20 cellular contexts compared by ENCODE assay signal in the genomic region with DNA sequence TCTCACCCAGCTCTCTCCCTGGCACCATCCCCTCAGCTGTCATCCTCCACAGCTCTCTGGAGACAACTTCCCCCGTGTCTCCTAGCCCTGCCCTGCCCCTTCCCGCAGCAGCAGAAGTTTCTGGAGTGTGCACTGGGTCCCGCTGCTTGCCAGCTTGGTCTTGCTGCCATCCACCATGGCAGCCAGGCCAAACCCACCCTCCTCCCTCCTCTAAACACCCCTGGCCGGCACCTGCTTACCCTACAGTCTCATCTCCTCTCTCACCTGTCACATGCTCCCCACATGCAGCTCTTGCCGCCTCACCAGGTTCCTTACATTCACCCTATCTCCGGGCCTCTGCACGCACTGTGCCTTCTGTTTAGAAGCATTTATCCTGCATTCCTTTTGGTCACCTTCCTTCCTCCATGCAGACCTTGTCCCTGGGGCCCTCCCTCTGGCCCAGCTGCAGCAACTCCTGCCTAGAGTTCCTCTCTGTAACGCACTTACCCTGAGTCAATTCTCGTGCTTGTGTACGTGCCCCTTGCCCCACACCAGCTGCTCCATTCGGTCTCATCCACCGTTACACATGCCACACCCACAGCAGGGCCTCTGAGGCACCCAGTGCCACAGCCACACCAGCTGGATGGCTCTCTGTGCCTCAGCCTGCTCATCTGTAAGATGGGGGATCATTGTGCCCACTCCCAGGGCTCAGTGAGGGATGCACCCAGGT.
DNase-seq lines count a peak whose midpoint lies in the region; ATAC-seq and TF ChIP-seq lines count a peak whose summit lies in the region.
"Had no signal": no experiment of that assay in that cellular context is flagged by ENCODE, and none has a peak within 500 bp of the region (broad histone marks: within the 10 kb centered on the region; RNA-seq: fewer than 3 reads in every experiment).

No MANE protein-coding gene starts in this region.

- H3K4me1 Mint-ChIP-seq in activated T-cell treated with anti-CD3 and anti-CD28 coated beads, Interleukin-2, amount 50 U/mL, for 4 hours (ENCODE audit: low read depth) = no peaks in the 10 kb centered on the region
- H3K4me1 Mint-ChIP-seq in activated CD8-positive, alpha-beta memory T cell treated with anti-CD3 and anti-CD28 coated beads, Interleukin-2, amount 10 ng/mL, durations not matched to agents 7 days and 5 days = no peaks in the 10 kb centered on the region
- H3K4me1 Mint-ChIP-seq: activated T-helper 17 cell treated with anti-CD3 and anti-CD28 coated beads, Interleukin-2, amount 50 U/mL, for 72 hours; endodermal cell had no signal

- H3K36me3 ChIP-seq in lower lobe of right lung = no peaks in the 10 kb centered on the region
- H3K36me3 ChIP-seq: BE2C had no signal

- H3K9me3 Mint-ChIP-seq in activated T-cell treated with anti-CD3 and anti-CD28 coated beads, Interleukin-2, amount 50 U/mL, for 4 hours = no peaks in the 10 kb centered on the region
- H3K9me3 Mint-ChIP-seq in activated CD8-positive, alpha-beta memory T cell treated with anti-CD3 and anti-CD28 coated beads, Interleukin-2, amount 10 ng/mL, durations not matched to agents 7 days and 5 days (ENCODE audit: low read depth) = no peaks in the 10 kb centered on the region
- H3K9me3 Mint-ChIP-seq: activated naive CD8-positive, alpha-beta T cell treated with anti-CD3 and anti-CD28 coated beads, Interleukin-2, amount 10 ng/mL, durations not matched to agents 7 days and 5 days; activated T-helper 17 cell treated with anti-CD3 and anti-CD28 coated beads, Interleukin-2, amount 50 U/mL, for 72 hours; endodermal cell had no signal

- H3K9me3 ChIP-seq in lower lobe of right lung = no peaks in the 10 kb centered on the region
- H3K9me3 ChIP-seq: A549, BE2C had no signal

- no peak for ATAC-seq in activated T-cell treated with anti-CD3 and anti-CD28 coated beads, Interleukin-2, amount 50 U/mL, for 4 hours
- ATAC-seq in activated CD8-positive, alpha-beta memory T cell treated with anti-CD3 and anti-CD28 coated beads, Interleukin-2, amount 10 ng/mL, durations not matched to agents 7 days and 5 days = no peak
- ATAC-seq in lower lobe of right lung = no peak
- ATAC-seq in HG03175 (IDR thresholded peaks at IDR 0.05; ENCODE audit: unreplicated experiment) = no peak
- no peak for ATAC-seq in HG02571 (IDR thresholded peaks at IDR 0.05; ENCODE audit: unreplicated experiment)
- ATAC-seq: A549; activated CD8-positive, alpha-beta T cell treated with anti-CD3 and anti-CD28 coated beads, Interleukin-2, amount 10 ng/mL, durations not matched to agents 7 days and 5 days; activated T-helper 17 cell treated with anti-CD3 and anti-CD28 coated beads, Interleukin-2, amount 50 U/mL, for 72 hours; right cardiac atrium had no signal

- no peaks in the 10 kb centered on the region for H3K27me3 ChIP-seq in lower lobe of right lung (ENCODE audit: low read depth)
- H3K27me3 ChIP-seq: BE2C had no signal

- H3K4me3 Mint-ChIP-seq in activated T-cell treated with anti-CD3 and anti-CD28 coated beads, Interleukin-2, amount 50 U/mL, for 4 hours = no peak overlapping the region
- H3K4me3 Mint-ChIP-seq in activated CD8-positive, alpha-beta memory T cell treated with anti-CD3 and anti-CD28 coated beads, Interleukin-2, amount 10 ng/mL, durations not matched to agents 7 days and 5 days = no peak overlapping the region
- H3K4me3 Mint-ChIP-seq: activated CD8-positive, alpha-beta T cell treated with anti-CD3 and anti-CD28 coated beads, Interleukin-2, amount 10 ng/mL, durations not matched to agents 7 days and 5 days; activated naive CD8-positive, alpha-beta T cell treated with anti-CD3 and anti-CD28 coated beads, Interleukin-2, amount 10 ng/mL, durations not matched to agents 7 days and 5 days; activated T-helper 17 cell treated with anti-CD3 and anti-CD28 coated beads, Interleukin-2, amount 50 U/mL, for 72 hours; endodermal cell had no signal

- DNase-seq in activated T-cell treated with anti-CD3 and anti-CD28 coated beads, Interleukin-2, amount 50 U/mL, for 4 hours = peak; percentile 1
- DNase-seq in activated T-cell treated with anti-CD3 and anti-CD28 coated beads, Interleukin-2, amount 50 U/mL, for 1 hour = no peak
- DNase-seq in activated CD8-positive, alpha-beta memory T cell treated with anti-CD3 and anti-CD28 coated beads, Interleukin-2, amount 10 ng/mL, durations not matched to agents 7 days and 5 days = peak; percentile 21
- DNase-seq in lower lobe of right lung = peak; percentile 39
- peak; percentile 10 for DNase-seq in stimulated activated CD8-positive, alpha-beta memory T cell treated with anti-CD3 and anti-CD28 coated beads, Interleukin-4, amount 100 ng/mL, for 48 hours
- no peak for DNase-seq in H4 (ENCODE audit: low spot score)
- DNase-seq: activated CD8-positive, alpha-beta T cell treated with anti-CD3 and anti-CD28 coated beads, Interleukin-2, amount 10 ng/mL, durations not matched to agents 7 days and 5 days; activated naive CD8-positive, alpha-beta T cell treated with anti-CD3 and anti-CD28 coated beads, Interleukin-2, amount 10 ng/mL, durations not matched to agents 7 days and 5 days; BE2C; endodermal cell; Karpas-422; NCI-H1092 treated with DMSO at 0.1 percent for 48 hours; NCI-H2081; NCI-H446 treated with DMSO at 0.1 percent for 48 hours; nucleus accumbens had no signal

- no peaks in the 10 kb centered on the region for H3K4me1 ChIP-seq in lower lobe of right lung
- H3K4me1 ChIP-seq: A549 had no signal

- CTCF ChIA-PET in activated CD8-positive, alpha-beta memory T cell treated with anti-CD3 and anti-CD28 coated beads, Interleukin-2, amount 10 ng/mL, durations not matched to agents 7 days and 5 days (lab: Charles Lee) = no interaction called here

- no peak overlapping the region for H3K27ac Mint-ChIP-seq in activated CD8-positive, alpha-beta memory T cell treated with anti-CD3 and anti-CD28 coated beads, Interleukin-2, amount 10 ng/mL, durations not matched to agents 7 days and 5 days
- H3K27ac Mint-ChIP-seq: activated CD8-positive, alpha-beta T cell treated with anti-CD3 and anti-CD28 coated beads, Interleukin-2, amount 10 ng/mL, durations not matched to agents 7 days and 5 days; activated naive CD8-positive, alpha-beta T cell treated with anti-CD3 and anti-CD28 coated beads, Interleukin-2, amount 10 ng/mL, durations not matched to agents 7 days and 5 days; activated T-helper 17 cell treated with anti-CD3 and anti-CD28 coated beads, Interleukin-2, amount 50 U/mL, for 72 hours; endodermal cell had no signal

- no peak for TF ChIP-seq CTCF in lower lobe of right lung (IDR thresholded peaks at IDR 0.05)

- intact Hi-C loops in lower lobe of right lung (cut with DNase I) = no loop called here

- H3K27ac ChIP-seq in lower lobe of right lung = no peak overlapping the region
- H3K27ac ChIP-seq: A549 had no signal

- H3K27me3 Mint-ChIP-seq in activated T-cell treated with anti-CD3 and anti-CD28 coated beads, Interleukin-2, amount 50 U/mL, for 4 hours (ENCODE audit: low read depth) = no peaks in the 10 kb centered on the region
- H3K27me3 Mint-ChIP-seq in activated CD8-positive, alpha-beta memory T cell treated with anti-CD3 and anti-CD28 coated beads, Interleukin-2, amount 10 ng/mL, durations not matched to agents 7 days and 5 days = no peaks in the 10 kb centered on the region
- H3K27me3 Mint-ChIP-seq: activated naive CD8-positive, alpha-beta T cell treated with anti-CD3 and anti-CD28 coated beads, Interleukin-2, amount 10 ng/mL, durations not matched to agents 7 days and 5 days; activated T-helper 17 cell treated with anti-CD3 and anti-CD28 coated beads, Interleukin-2, amount 50 U/mL, for 72 hours had no signal

- H3K4me3 ChIP-seq in lower lobe of right lung = no peak overlapping the region
- H3K4me3 ChIP-seq: A549 had no signal

- H3K36me3 Mint-ChIP-seq in activated T-cell treated with anti-CD3 and anti-CD28 coated beads, Interleukin-2, amount 50 U/mL, for 4 hours (ENCODE audit: insufficient read depth) = no peaks in the 10 kb centered on the region
- H3K36me3 Mint-ChIP-seq in activated CD8-positive, alpha-beta memory T cell treated with anti-CD3 and anti-CD28 coated beads, Interleukin-2, amount 10 ng/mL, durations not matched to agents 7 days and 5 days = no peaks in the 10 kb centered on the region
- H3K36me3 Mint-ChIP-seq: activated naive CD8-positive, alpha-beta T cell treated with anti-CD3 and anti-CD28 coated beads, Interleukin-2, amount 10 ng/mL, durations not matched to agents 7 days and 5 days had no signal

Comparison
In these comparisons a context has a peak if more than half of its experiments do, and no peak if none do; other contexts are left out.
1. DNase-seq: peak in activated T-cell treated with anti-CD3 and anti-CD28 coated beads, Interleukin-2, amount 50 U/mL, for 4 hours (single experiment), activated CD8-positive, alpha-beta memory T cell treated with anti-CD3 and anti-CD28 coated beads, Interleukin-2, amount 10 ng/mL, durations not matched to agents 7 days and 5 days (single experiment), lower lobe of right lung (single experiment) and stimulated activated CD8-positive, alpha-beta memory T cell treated with anti-CD3 and anti-CD28 coated beads, Interleukin-4, amount 100 ng/mL, for 48 hours (single experiment); none in activated T-cell treated with anti-CD3 and anti-CD28 coated beads, Interleukin-2, amount 50 U/mL, for 1 hour (single experiment) and H4 (single experiment).